9 cellular contexts compared by ENCODE assay signal in genomic region chr10:21732067-21732772, GRCh38.
DNase-seq lines count a peak whose midpoint lies in the region; ATAC-seq, FAIRE-seq and TF ChIP-seq lines count a peak whose summit lies in the region.
"Had no signal": no experiment of that assay in that cellular context is flagged by ENCODE, and none has a peak within 500 bp of the region (broad histone marks: within the 10 kb centered on the region; RNA-seq: fewer than 3 reads in every experiment).

No MANE protein-coding gene starts in this region.

- H3K9me3 Mint-ChIP-seq in stimulated activated naive B cell treated with anti-CD40 and anti-IgM and Interleukin-4, amounts not matched to agents 10 μg/mL and 1 μg/mL and 100 μg/mL, for 72 hours, result no peaks in the 10 kb centered on the region
- H3K9me3 Mint-ChIP-seq: dendritic cell treated with granulocyte-macrophage colony-stimulating factor and Interleukin-4, amounts not matched to agents 40 ng/mL and 50 ng/mL, for 4 days had no signal

- no peak overlapping the region for H3K4me2 ChIP-seq in HepG2 (ENCODE audit: low read depth, low read length)

- no peak overlapping the region for H3K4me3 Mint-ChIP-seq in stimulated activated naive B cell treated with anti-CD40 and anti-IgM and Interleukin-4, amounts not matched to agents 10 μg/mL and 1 μg/mL and 100 μg/mL, for 72 hours
- H3K4me3 Mint-ChIP-seq: dendritic cell treated with granulocyte-macrophage colony-stimulating factor and Interleukin-4, amounts not matched to agents 40 ng/mL and 50 ng/mL, for 4 days had no signal

- H3K79me2 ChIP-seq in HepG2 (ENCODE audit: insufficient read depth, low read length), result no peaks in the 10 kb centered on the region

- H3K27ac ChIP-seq in RWPE2 (ENCODE audit: poor library complexity, severe bottlenecking), result no peak overlapping the region
- H3K27ac ChIP-seq in HepG2 (ENCODE audit: extremely low read length, insufficient read depth, low read length), result no peak overlapping the region

- no peaks in the 10 kb centered on the region for H3K27me3 ChIP-seq in RWPE2 (ENCODE audit: insufficient read depth, poor library complexity, severe bottlenecking)
- H3K27me3 ChIP-seq in HepG2 (ENCODE audit: control insufficient read depth in 1 of 2, insufficient read depth in 2 of 2, low read length in 2 of 2), result no peaks in the 10 kb centered on the region

- peak; percentile 77 for DNase-seq in EL
- peak in 59 of 76 experiments; percentile 2 to 61 (median 31) for DNase-seq in HUDEP-2 (lab: John Stamatoyannopoulos, UW; ENCODE audit: unreplicated experiment in 76 of 76)
- no peak for DNase-seq in RWPE2 (ENCODE audit: low spot score)
- DNase-seq in choroid plexus epithelial cell (ENCODE audit: low read depth), result peak; percentile 93
- DNase-seq in HepG2 (ENCODE audit: low spot score), result peak; percentile 50
- peak; percentile 25 for DNase-seq in stimulated activated naive B cell treated with anti-CD40 and anti-IgM and Interleukin-4, amounts not matched to agents 10 μg/mL and 1 μg/mL and 100 μg/mL, for 72 hours
- DNase-seq in NCI-H187 treated with DMSO at 0.1 percent for 48 hours (lab: John Stamatoyannopoulos, UW), result no peak

- no peak overlapping the region for H3K9ac ChIP-seq in HepG2 (ENCODE audit: insufficient read depth, low read depth, low read length)

- FAIRE-seq in HepG2 (lab: Jason Lieb, UNC), result peak; percentile 67

- POLR2A ChIA-PET in HepG2 (lab: Yijun Ruan, JAX), result interaction anchor here (1.1 kb wide), 1 partner anchor 236 kb away, joined by 5 read pairs; no protein-coding TSS in a partner anchor

- whole genome bisulfite sequencing in HepG2 (ENCODE audit: low lambda C conversion rate), result 74% methylated on average over 10 of the region's 10 CpGs

- TF ChIP-seq CTCF in RWPE2 (IDR thresholded peaks at IDR 0.05; ENCODE audit: poor library complexity, severe bottlenecking), result peak; percentile 64
- TF ChIP-seq CTCF in choroid plexus epithelial cell (conservative IDR thresholded peaks at IDR 0.05; ENCODE audit: low read depth, low read length), result peak; percentile 99
- peak; percentile 86 for TF ChIP-seq CTCF in HepG2 (CRISPR knock-in tag; IDR thresholded peaks at IDR 0.05)

- TF ChIP-seq POLR2A in HepG2 (IDR thresholded peaks at IDR 0.05; ENCODE audit: insufficient read depth in 1 of 2, low read depth in 2 of 2, low read length in 2 of 2), result no peak

- H3K4me3 ChIP-seq in RWPE2 (ENCODE audit: severe bottlenecking) (no peak overlapping the region), choroid plexus epithelial cell (ENCODE audit: low read depth, low read length) (no peak overlapping the region), HepG2 (replicated peaks in 1 of 3; ENCODE audit: insufficient read depth in 1 of 3, low read depth in 2 of 3, low read length in 3 of 3) (no peak overlapping the region)

- CTCF ChIA-PET in HepG2 (lab: Yijun Ruan, JAX; ENCODE audit: low intra/inter-chr PET ratio, low total read pairs), result interaction anchor here (2.4 kb wide), 1 partner anchor 236 kb away, joined by 13 read pairs; no protein-coding TSS in a partner anchor

- H3K36me3 Mint-ChIP-seq in stimulated activated naive B cell treated with anti-CD40 and anti-IgM and Interleukin-4, amounts not matched to agents 10 μg/mL and 1 μg/mL and 100 μg/mL, for 72 hours, result peaks cover 25 to 46% of the 10 kb centered on the region in 2 donors

- in situ Hi-C loops in HepG2 (cut with HindIII; ENCODE audit: extremely low pct_ligation_motif_present, low pct_unique_long_range_greater_than_20kb), result loop anchor here (25.0 kb wide), 1 partner anchor 445 kb away; no protein-coding TSS in a partner anchor

- ATAC-seq in GM21367 (IDR thresholded peaks at IDR 0.05; ENCODE audit: unreplicated experiment) (peak; percentile 90), RWPE2 (ENCODE audit: low read depth) (peak; percentile 65; the same call in 1 of the 3 replicates), HepG2 (peak; percentile 94)
- ATAC-seq in stimulated activated naive B cell treated with anti-CD40 and anti-IgM and Interleukin-4, amounts not matched to agents 10 μg/mL and 1 μg/mL and 100 μg/mL, for 72 hours (replicated peaks), result peak; percentile 66 to 85

- H3K9me3 ChIP-seq in RWPE2 (ENCODE audit: severe bottlenecking) (no peaks in the 10 kb centered on the region), HepG2 (ENCODE audit: low read length) (no peaks in the 10 kb centered on the region)

- no peaks in the 10 kb centered on the region for H3K27me3 Mint-ChIP-seq in stimulated activated naive B cell treated with anti-CD40 and anti-IgM and Interleukin-4, amounts not matched to agents 10 μg/mL and 1 μg/mL and 100 μg/mL, for 72 hours
- H3K27me3 Mint-ChIP-seq: dendritic cell treated with granulocyte-macrophage colony-stimulating factor and Interleukin-4, amounts not matched to agents 40 ng/mL and 50 ng/mL, for 4 days had no signal

- peaks cover 5 to 6% of the 10 kb centered on the region in 2 donors for H3K4me1 Mint-ChIP-seq in stimulated activated naive B cell treated with anti-CD40 and anti-IgM and Interleukin-4, amounts not matched to agents 10 μg/mL and 1 μg/mL and 100 μg/mL, for 72 hours

- TF ChIP-seq RAD21 in HepG2 (CRISPR knock-in tag; IDR thresholded peaks at IDR 0.05), result peak; percentile 85

- intact Hi-C loops in HepG2 (cut with micrococcal nuclease; ENCODE audit: unreplicated experiment), result loop anchor here (2.0 to 5.0 kb wide), 3 partner anchors 220 to 453 kb away; no protein-coding TSS in a partner anchor

- TF ChIP-seq EP300 in HepG2 (IDR thresholded peaks at IDR 0.05; ENCODE audit: low read depth in 2 of 2, low read length in 2 of 2), result no peak
- TF ChIP-seq EP300 in HepG2 (CRISPR knock-in tag; IDR thresholded peaks at IDR 0.05; ENCODE audit: borderline replicate concordance), result no peak

- no peak overlapping the region for H3K27ac Mint-ChIP-seq in stimulated activated naive B cell treated with anti-CD40 and anti-IgM and Interleukin-4, amounts not matched to agents 10 μg/mL and 1 μg/mL and 100 μg/mL, for 72 hours
- H3K27ac Mint-ChIP-seq: dendritic cell treated with granulocyte-macrophage colony-stimulating factor and Interleukin-4, amounts not matched to agents 40 ng/mL and 50 ng/mL, for 4 days had no signal

- no TSS peak for BruUV-seq in HepG2 (replicated peaks; lab: Mats Ljungman, UMichigan)

- H4K20me1 ChIP-seq in HepG2 (ENCODE audit: insufficient read depth, low read length), result 0 out of 2 replicates have a peak, but pooled peaks cover 4% of the 10 kb centered on the region

- no peak overlapping the region for H2AFZ ChIP-seq in HepG2 (ENCODE audit: low read length)

- H3K4me1 ChIP-seq in RWPE2 (ENCODE audit: insufficient read depth, poor library complexity, severe bottlenecking), result peaks cover 19% of the 10 kb centered on the region
- peaks cover 23% of the 10 kb centered on the region for H3K4me1 ChIP-seq in HepG2 (ENCODE audit: insufficient read depth, low read length)

- peaks cover 88% of the 10 kb centered on the region for H3K36me3 ChIP-seq in RWPE2 (ENCODE audit: low read depth)
- peaks cover 20 to 58% of the 10 kb centered on the region in 2 experiments for H3K36me3 ChIP-seq in HepG2 (replicated peaks in 1 of 2; ENCODE audit: control insufficient read depth in 1 of 2, insufficient read depth in 2 of 2, low read length in 2 of 2)

TF ChIP-seq in HepG2, 621 proteins besides CTCF, POLR2A, EP300 and RAD21 (continues in another document):
- TF ChIP-seq THAP8 (CRISPR knock-in tag; IDR thresholded peaks at IDR 0.05; ENCODE audit: borderline replicate concordance), result no peak
- TF ChIP-seq ZNF3 (CRISPR knock-in tag; IDR thresholded peaks at IDR 0.05), result no peak
- TF ChIP-seq ZMAT3 (CRISPR knock-in tag; conservative IDR thresholded peaks at IDR 0.05), result 0 out of 2 replicates have a peak, but pooled peaks have one; percentile 36
- no peak for TF ChIP-seq HMG20A (CRISPR knock-in tag; IDR thresholded peaks at IDR 0.05; ENCODE audit: borderline replicate concordance)
- TF ChIP-seq IKZF5 (CRISPR knock-in tag; IDR thresholded peaks at IDR 0.05), result peak; percentile 27; the same call in 1 of the 2 replicates
- TF ChIP-seq GABPB1 (CRISPR knock-in tag; IDR thresholded peaks at IDR 0.05), result no peak
- TF ChIP-seq STAG1 (CRISPR knock-in tag; IDR thresholded peaks at IDR 0.05), result peak; percentile 89
- peak; percentile 83 for TF ChIP-seq FOXO1 (CRISPR knock-in tag; IDR thresholded peaks at IDR 0.05)
- no peak for TF ChIP-seq TRIM24 (CRISPR knock-in tag; IDR thresholded peaks at IDR 0.05)
- TF ChIP-seq ZBTB38 (CRISPR knock-in tag; IDR thresholded peaks at IDR 0.05), result peak; percentile 69; the same call in 1 of the 2 replicates
- peak; percentile 86 for TF ChIP-seq ZBTB33 (CRISPR knock-in tag; IDR thresholded peaks at IDR 0.05)
- peak; percentile 30; the same call in 1 of the 2 replicates for TF ChIP-seq SALL1 (CRISPR knock-in tag; IDR thresholded peaks at IDR 0.05)
- TF ChIP-seq PITX1 (CRISPR knock-in tag; IDR thresholded peaks at IDR 0.05), result peak; percentile 35; the same call in 1 of the 2 replicates

Comparison
In these comparisons a context has a peak if more than half of its experiments do, and no peak if none do; other contexts are left out.
1. DNase-seq: peak in EL (single experiment), HUDEP-2 (59 of 76), choroid plexus epithelial cell (single experiment), HepG2 (single experiment) and stimulated activated naive B cell treated with anti-CD40 and anti-IgM and Interleukin-4, amounts not matched to agents 10 μg/mL and 1 μg/mL and 100 μg/mL, for 72 hours (single experiment); none in RWPE2 (single experiment) and NCI-H187 treated with DMSO at 0.1 percent for 48 hours (single experiment).
2. Peak in every context shown above with its lines, with median percentiles within 50 percentile points of each other: ATAC-seq and CTCF ChIP-seq.